13 cellular contexts compared by ENCODE assay signal in genomic region chr6:9116026-9116425, GRCh38.
DNase-seq lines count a peak whose midpoint lies in the region; ATAC-seq and TF ChIP-seq lines count a peak whose summit lies in the region.
"Had no signal": no experiment of that assay in that cellular context is flagged by ENCODE, and none has a peak within 500 bp of the region (broad histone marks: within the 10 kb centered on the region; RNA-seq: fewer than 3 reads in every experiment).

No MANE protein-coding gene starts in this region.

- CTCF ChIA-PET in HCT116 (lab: Charles Lee) (no interaction called here), SK-N-SH (lab: Yijun Ruan, JAX) (no interaction called here)
- CTCF ChIA-PET in activated CD8-positive, alpha-beta T cell treated with anti-CD3 and anti-CD28 coated beads, Interleukin-2, amount 10 ng/mL, durations not matched to agents 7 days and 5 days (lab: Charles Lee) = no interaction called here

- H3K9me3 ChIP-seq in HCT116 (ENCODE audit: control insufficient read depth in 1 of 2, insufficient read depth in 1 of 2, low read depth in 1 of 2, low read length in 2 of 2) = no peaks in the 10 kb centered on the region
- H3K9me3 ChIP-seq in SK-N-SH = no peaks in the 10 kb centered on the region
- H3K9me3 ChIP-seq: BLaER1 treated with 17β-estradiol and CSF1 and Interleukin-3, amounts not matched to agents 10 nM and 100 nM had no signal

- H3K4me1 ChIP-seq in HCT116 (ENCODE audit: control insufficient read depth in 1 of 2, insufficient read depth in 2 of 2, low read length in 2 of 2) (0 out of 4 replicates have a peak, but pooled peaks cover 0 to 5% of the 10 kb centered on the region in 2 experiments), SK-N-SH (ENCODE audit: control insufficient read depth in 1 of 2, insufficient read depth in 2 of 2, low read depth in 1 of 2, low read length in 1 of 2) (no peaks in the 10 kb centered on the region)

- H3K9ac ChIP-seq in HCT116 (ENCODE audit: low read length) (no peak overlapping the region), SK-N-SH (no peak overlapping the region)
- H3K9ac ChIP-seq: BLaER1 treated with 17β-estradiol and CSF1 and Interleukin-3, amounts not matched to agents 10 nM and 100 nM had no signal

- H4K20me1 ChIP-seq in HCT116 (ENCODE audit: insufficient read depth) = no peaks in the 10 kb centered on the region
- no peaks in the 10 kb centered on the region for H4K20me1 ChIP-seq in SK-N-SH (ENCODE audit: insufficient read depth)
- H4K20me1 ChIP-seq: BLaER1 treated with 17β-estradiol and CSF1 and Interleukin-3, amounts not matched to agents 10 nM and 100 nM had no signal

- in situ Hi-C loops in G401 (cut with HindIII; ENCODE audit: low sequenced_read_pairs) = no loop called here

- H3K4me3 ChIP-seq in HCT116 (replicated peaks in 1 of 2; ENCODE audit: low read depth in 1 of 2, low read length in 2 of 2) (no peak overlapping the region), SK-N-SH (ENCODE audit: low read depth in 2 of 2, low read length in 1 of 2) (no peak overlapping the region), fibroblast of pulmonary artery (replicated peaks; ENCODE audit: low read depth, low read length) (no peak overlapping the region)
- H3K4me3 ChIP-seq: BLaER1 treated with 17β-estradiol and CSF1 and Interleukin-3, amounts not matched to agents 10 nM and 100 nM; K562 had no signal

- H3K4me1 Mint-ChIP-seq in activated CD8-positive, alpha-beta T cell treated with anti-CD3 and anti-CD28 coated beads, Interleukin-2, amount 10 ng/mL, durations not matched to agents 7 days and 5 days (ENCODE audit: low read depth) = no peaks in the 10 kb centered on the region
- H3K4me1 Mint-ChIP-seq: T-helper 17 cell had no signal

- H3K27ac Mint-ChIP-seq in activated CD8-positive, alpha-beta T cell treated with anti-CD3 and anti-CD28 coated beads, Interleukin-2, amount 10 ng/mL, durations not matched to agents 7 days and 5 days = no peak overlapping the region
- H3K27ac Mint-ChIP-seq: progenitor cell of endocrine pancreas, T-helper 17 cell had no signal

- no peak for TF ChIP-seq POLR2A in HCT116 (IDR thresholded peaks at IDR 0.05; ENCODE audit: borderline replicate concordance, extremely low read depth, insufficient read depth, insufficient read length)

- no TSS peak for BruUV-seq in HCT116 (replicated peaks; lab: Mats Ljungman, UMichigan)

- no peak for TF ChIP-seq CTCF in HCT116 (IDR thresholded peaks at IDR 0.05 in 2 of 3, conservative IDR thresholded peaks at IDR 0.05 in 1 of 3; ENCODE audit: borderline replicate concordance in 1 of 3, insufficient read depth in 1 of 3, low read depth in 2 of 3, low read length in 2 of 3)
- TF ChIP-seq CTCF in SK-N-SH (IDR thresholded peaks at IDR 0.05) = no peak
- no peak for TF ChIP-seq CTCF in fibroblast of pulmonary artery (IDR thresholded peaks at IDR 0.05; ENCODE audit: low read length, missing control alignments)

- H2AFZ ChIP-seq in HCT116 (ENCODE audit: low read depth, low read length, poor library complexity, severe bottlenecking) (peak overlapping the region; percentile 22), SK-N-SH (ENCODE audit: low read depth) (peak overlapping the region; percentile 64)

- TF ChIP-seq RAD21 in HCT116 (IDR thresholded peaks at IDR 0.05; ENCODE audit: low read depth) (no peak), SK-N-SH (IDR thresholded peaks at IDR 0.05; ENCODE audit: low read length) (no peak)

- DNase-seq in AG08396 (ENCODE audit: low spot score) (peak; percentile 49), HCT116 (ENCODE audit: low read depth, low spot score) (no peak), SK-N-SH (no peak), fibroblast of pulmonary artery (ENCODE audit: low read depth) (peak; percentile 21), G401 (ENCODE audit: low spot score) (no peak)
- DNase-seq in activated CD8-positive, alpha-beta T cell treated with anti-CD3 and anti-CD28 coated beads, Interleukin-2, amount 10 ng/mL, durations not matched to agents 7 days and 5 days = no peak
- DNase-seq: brain microvascular endothelial cell, T-helper 17 cell had no signal

- ATAC-seq in HCT116 (no peak), HG02973 (IDR thresholded peaks at IDR 0.05; ENCODE audit: unreplicated experiment) (no peak), HG03439 (IDR thresholded peaks at IDR 0.05; ENCODE audit: unreplicated experiment) (no peak)
- no peak for ATAC-seq in activated CD8-positive, alpha-beta T cell treated with anti-CD3 and anti-CD28 coated beads, Interleukin-2, amount 10 ng/mL, durations not matched to agents 7 days and 5 days
- ATAC-seq: K562, T-helper 17 cell had no signal

- H3F3A ChIP-seq in SK-N-SH (replicated peaks; ENCODE audit: insufficient read depth) = no peaks in the 10 kb centered on the region

- POLR2A ChIA-PET in HCT116 (lab: Charles Lee) = no interaction called here
- POLR2A ChIA-PET in SK-N-SH (lab: Yijun Ruan, JAX) = no interaction called here
- POLR2A ChIA-PET in activated CD8-positive, alpha-beta T cell treated with anti-CD3 and anti-CD28 coated beads, Interleukin-2, amount 10 ng/mL, durations not matched to agents 7 days and 5 days (lab: Charles Lee) = no interaction called here

- H3K27ac ChIP-seq in HCT116 (ENCODE audit: low read depth, low read length) = no peak overlapping the region
- H3K27ac ChIP-seq in SK-N-SH (ENCODE audit: low read depth in 2 of 2, low read length in 1 of 2) = peak overlapping the region in 1 of 2 experiments; percentile 32; a peak in 2 of 4 replicates
- H3K27ac ChIP-seq: BLaER1 treated with 17β-estradiol and CSF1 and Interleukin-3, amounts not matched to agents 10 nM and 100 nM; brain microvascular endothelial cell had no signal

- intact Hi-C loops in HCT116 (cut with micrococcal nuclease) = no loop called here

- no peaks in the 10 kb centered on the region for H3K36me3 Mint-ChIP-seq in activated CD8-positive, alpha-beta T cell treated with anti-CD3 and anti-CD28 coated beads, Interleukin-2, amount 10 ng/mL, durations not matched to agents 7 days and 5 days (ENCODE audit: low read depth)

- no peaks in the 10 kb centered on the region for H3K9me3 Mint-ChIP-seq in activated CD8-positive, alpha-beta T cell treated with anti-CD3 and anti-CD28 coated beads, Interleukin-2, amount 10 ng/mL, durations not matched to agents 7 days and 5 days (ENCODE audit: insufficient read depth)

- H3K36me3 ChIP-seq in HCT116 (ENCODE audit: control insufficient read depth in 1 of 2, insufficient read depth in 2 of 2, low read length in 2 of 2) (no peaks in the 10 kb centered on the region), SK-N-SH (replicated peaks in 1 of 2; ENCODE audit: control insufficient read depth in 1 of 2, insufficient read depth in 2 of 2, low read length in 1 of 2) (no peaks in the 10 kb centered on the region)
- H3K36me3 ChIP-seq: BLaER1 treated with 17β-estradiol and CSF1 and Interleukin-3, amounts not matched to agents 10 nM and 100 nM; brain microvascular endothelial cell had no signal

- TF ChIP-seq EP300 in SK-N-SH (IDR thresholded peaks at IDR 0.05; ENCODE audit: borderline replicate concordance in 1 of 2, low read depth in 1 of 2, low read length in 1 of 2) = no peak

- H3K9me2 ChIP-seq in HCT116 (ENCODE audit: insufficient read depth) (no peaks in the 10 kb centered on the region), SK-N-SH (0 out of 2 replicates have a peak, but pooled peaks cover 3% of the 10 kb centered on the region)

- no peaks in the 10 kb centered on the region for H3K27me3 Mint-ChIP-seq in activated CD8-positive, alpha-beta T cell treated with anti-CD3 and anti-CD28 coated beads, Interleukin-2, amount 10 ng/mL, durations not matched to agents 7 days and 5 days (ENCODE audit: low read depth)
- H3K27me3 Mint-ChIP-seq: progenitor cell of endocrine pancreas, T-helper 17 cell had no signal

- RAD21 ChIA-PET in HCT116 (lab: Charles Lee; ENCODE audit: low non-redundant PET in 1 of 2, low total read pairs in 2 of 2, uncharacterized antibody in 2 of 2, unreplicated experiment in 2 of 2) = no interaction called here

- H3K4me2 ChIP-seq in HCT116 (ENCODE audit: low read length) (no peak overlapping the region), SK-N-SH (peak overlapping the region; percentile 32; the same call in 1 of the 2 replicates)

- no peak overlapping the region for H3K4me3 Mint-ChIP-seq in activated CD8-positive, alpha-beta T cell treated with anti-CD3 and anti-CD28 coated beads, Interleukin-2, amount 10 ng/mL, durations not matched to agents 7 days and 5 days
- H3K4me3 Mint-ChIP-seq: T-helper 17 cell had no signal

- WGBS in SK-N-SH (ENCODE audit: low lambda C conversion rate) = 2% methylated on average over 2 of the region's 6 CpGs

- H3K79me2 ChIP-seq in HCT116 (ENCODE audit: insufficient read depth, low read length) = no peaks in the 10 kb centered on the region
- no peaks in the 10 kb centered on the region for H3K79me2 ChIP-seq in SK-N-SH (ENCODE audit: insufficient read depth)

- H3K27me3 ChIP-seq in HCT116 (ENCODE audit: insufficient read depth, low read length) = no peaks in the 10 kb centered on the region
- H3K27me3 ChIP-seq in SK-N-SH (ENCODE audit: insufficient read depth) = no peaks in the 10 kb centered on the region
- H3K27me3 ChIP-seq: BLaER1 treated with 17β-estradiol and CSF1 and Interleukin-3, amounts not matched to agents 10 nM and 100 nM; brain microvascular endothelial cell had no signal

TF ChIP-seq in HCT116, 20 proteins besides CTCF, POLR2A, EP300 and RAD21 (continues in another document):
- TF ChIP-seq CBX3 (IDR thresholded peaks at IDR 0.05; ENCODE audit: low read depth) (no peak), ZFX (IDR thresholded peaks at IDR 0.05) (no peak), CEBPB (IDR thresholded peaks at IDR 0.05; ENCODE audit: low read depth) (no peak), POLR2AphosphoS5 (IDR thresholded peaks at IDR 0.05; ENCODE audit: low read depth, low read length) (no peak), ZNF274 (IDR thresholded peaks at IDR 0.05; ENCODE audit: low read depth, low read length) (no peak), ELF1 (IDR thresholded peaks at IDR 0.05; ENCODE audit: borderline replicate concordance, low read depth) (no peak), YY1 (IDR thresholded peaks at IDR 0.05; ENCODE audit: extremely low read depth, insufficient replicate concordance, low read depth, low read length) (no peak), FOSL1 (IDR thresholded peaks at IDR 0.05; ENCODE audit: low read depth) (no peak), JUND (IDR thresholded peaks at IDR 0.05) (no peak)

TF ChIP-seq in SK-N-SH, 30 proteins besides CTCF, POLR2A, EP300 and RAD21 (continues in another document):
- TF ChIP-seq NRF1 (IDR thresholded peaks at IDR 0.05; ENCODE audit: low read depth, low read length) (no peak), FOXM1 (IDR thresholded peaks at IDR 0.05; ENCODE audit: low read depth) (no peak), TCF12 (IDR thresholded peaks at IDR 0.05) (peak; percentile 86), USF1 (IDR thresholded peaks at IDR 0.05; ENCODE audit: borderline replicate concordance, low read depth) (no peak)

Comparison
In these comparisons a context has a peak if more than half of its experiments do, and no peak if none do; other contexts are left out.
1. DNase-seq: peak in AG08396 (single experiment) and fibroblast of pulmonary artery (single experiment); none in HCT116 (single experiment), SK-N-SH (single experiment), activated CD8-positive, alpha-beta T cell treated with anti-CD3 and anti-CD28 coated beads, Interleukin-2, amount 10 ng/mL, durations not matched to agents 7 days and 5 days (single experiment) and G401 (single experiment).